Comparison of ENCODE assay signal across 11 cellular contexts in the genomic region with DNA sequence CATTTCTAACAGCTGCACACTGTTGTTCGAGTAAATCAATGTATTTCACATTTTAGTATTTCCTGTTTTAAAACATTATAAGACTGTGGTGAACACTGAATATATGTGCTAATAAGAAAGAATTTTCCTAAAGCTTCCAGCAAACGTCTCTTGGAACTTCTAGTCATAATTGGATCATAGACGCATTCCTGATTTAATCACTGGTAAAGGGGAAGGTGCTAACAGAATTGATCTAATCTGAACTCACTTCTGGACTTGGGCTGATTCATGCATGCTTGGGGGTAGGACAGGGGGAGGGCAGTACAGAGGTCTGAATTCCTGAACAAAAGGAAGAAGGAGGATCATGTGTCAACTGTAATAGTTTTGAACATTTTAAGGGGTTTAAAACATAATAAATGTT. TPM values are rescaled to one million over a fixed set of nuclear protein-coding genes. Genes with fewer than 3 reads are reported as not detected.
DNase-seq lines count a peak whose midpoint lies in the region; TF ChIP-seq lines count a peak whose summit lies in the region.
"Had no signal": no experiment of that assay in that cellular context is flagged by ENCODE, and none has a peak within 500 bp of the region (broad histone marks: within the 10 kb centered on the region; RNA-seq: fewer than 3 reads in every experiment).

No MANE protein-coding gene starts in this region.

- no peak for TF ChIP-seq EP300 in esophagus muscularis mucosa (IDR thresholded peaks at IDR 0.05)

- no peaks in the 10 kb centered on the region for H3K9me3 ChIP-seq in esophagus muscularis mucosa

- no peak overlapping the region for H3K4me3 ChIP-seq in esophagus muscularis mucosa

- no peak overlapping the region for H3K27ac ChIP-seq in esophagus muscularis mucosa (replicated peaks in 1 of 4)

- H3K4me1 ChIP-seq in esophagus muscularis mucosa, result peaks cover 6 to 20% (median 18%) of the 10 kb centered on the region in 4 donors

- no peaks in the 10 kb centered on the region for H3K27me3 ChIP-seq in esophagus muscularis mucosa

- no peak for TF ChIP-seq POLR2A in esophagus muscularis mucosa (IDR thresholded peaks at IDR 0.05; ENCODE audit: low read depth)

- intact Hi-C loops in esophagus muscularis mucosa (cut with DNase I), result loop anchor here (5.0 kb wide), 2 partner anchors 132 to 268 kb away; no protein-coding TSS in a partner anchor

- WGBS in esophagus muscularis mucosa, result 86% methylated on average over 3 of the region's 3 CpGs

- TF ChIP-seq CTCF in esophagus muscularis mucosa (IDR thresholded peaks at IDR 0.05), result no peak

- peak; percentile 73 for DNase-seq in GM04503 (ENCODE audit: low read depth)
- peak; percentile 94 for DNase-seq in M059J (ENCODE audit: low read depth)
- peak; percentile 74 for DNase-seq in astrocyte of the hippocampus (ENCODE audit: low read depth, low spot score)
- DNase-seq in non-pigmented ciliary epithelial cell (ENCODE audit: low read depth), result peak; percentile 73
- DNase-seq in OCI-M1 (lab: John Stamatoyannopoulos, UW), result no peak
- DNase-seq in NCI-H526 (lab: John Stamatoyannopoulos, UW), result no peak
- DNase-seq in esophagus muscularis mucosa (ENCODE audit: extremely low spot score), result no peak
- DNase-seq: activated CD4-positive, alpha-beta T cell treated with anti-CD3 and anti-CD28 coated beads, Interleukin-2, amount 50 U/mL, for 1 hour; GOT3; immature natural killer cell; right cardiac atrium had no signal

- H3K36me3 ChIP-seq in esophagus muscularis mucosa, result no peaks in the 10 kb centered on the region

RNA-seq across cellular contexts. Expression of a gene that starts 7.3 kb away (rescaled TPM):
- 0.94 and 1.6 TPM in 2 replicates for total RNA-seq in M059J (2014; rRNA removed; shearing (Covaris generic))
- 1 to 10 TPM in 1 of 4 donors, under 1 TPM in 2, not detected in 1; 0.11 to 1.2 (median 0.33) TPM for total RNA-seq in esophagus muscularis mucosa

Comparison
In these comparisons a context has a peak if more than half of its experiments do, and no peak if none do; other contexts are left out.
1. DNase-seq: peak in GM04503 (single experiment), M059J (single experiment), astrocyte of the hippocampus (single experiment) and non-pigmented ciliary epithelial cell (single experiment); none in OCI-M1 (single experiment), NCI-H526 (0 of 2) and esophagus muscularis mucosa (single experiment).